In genomic region chr10:95244152-95244551, GRCh38 we compare ENCODE assay signal across 30 cellular contexts. TPM values are rescaled to one million over a fixed set of nuclear protein-coding genes. Genes with fewer than 3 reads are reported as not detected.
"Had no signal": no experiment of that assay in that cellular context is flagged by ENCODE, and none has a peak within 500 bp of the region (broad histone marks: within the 10 kb centered on the region; RNA-seq: fewer than 3 reads in every experiment).

No MANE protein-coding gene starts in this region.

- H3K4me3 Mint-ChIP-seq: activated CD8-positive, alpha-beta T cell treated with anti-CD3 and anti-CD28 coated beads, Interleukin-2, amount 10 ng/mL, durations not matched to agents 7 days and 5 days; activated naive CD4-positive, alpha-beta T cell treated with anti-CD3 and anti-CD28 coated beads, Interleukin-2, amount 50 U/mL, for 24 hours; activated naive CD8-positive, alpha-beta T cell treated with anti-CD3 and anti-CD28 coated beads, Interleukin-2, amount 10 ng/mL, durations not matched to agents 7 days and 5 days; activated T-cell treated with anti-CD3 and anti-CD28 coated beads, Interleukin-2, amount 50 U/mL, for 24 hours had no signal

- H3K36me3 ChIP-seq: breast epithelium had no signal

- H3K36me3 Mint-ChIP-seq: activated naive CD4-positive, alpha-beta T cell treated with anti-CD3 and anti-CD28 coated beads, Interleukin-2, amount 50 U/mL, for 24 hours; activated naive CD8-positive, alpha-beta T cell treated with anti-CD3 and anti-CD28 coated beads, Interleukin-2, amount 10 ng/mL, durations not matched to agents 7 days and 5 days had no signal

- H3K27me3 ChIP-seq: ascending aorta, breast epithelium, Peyer's patch had no signal

- DNase-seq: activated CD4-positive, alpha-beta T cell treated with anti-CD3 and anti-CD28 coated beads for 1 hour; activated CD4-positive, alpha-beta T cell treated with anti-CD3 and anti-CD28 coated beads for 48 hours; activated CD4-positive, alpha-beta T cell treated with anti-CD3 and anti-CD28 coated beads, Interleukin-2, amount 50 U/mL, for 4 hours; activated CD4-positive, CD25-positive, alpha-beta regulatory T cell; activated CD8-positive, alpha-beta T cell treated with anti-CD3 and anti-CD28 coated beads, Interleukin-2, amount 10 ng/mL, durations not matched to agents 7 days and 5 days; activated gamma-delta T cell; activated naive CD4-positive, alpha-beta T cell treated with Interleukin-2 at 50 U/mL for 16 hours; activated naive CD8-positive, alpha-beta T cell treated with anti-CD3 and anti-CD28 coated beads, Interleukin-2, amount 10 ng/mL, durations not matched to agents 7 days and 5 days; activated T-cell treated with anti-CD3 and anti-CD28 coated beads, Interleukin-2, amount 50 U/mL, for 24 hours; amygdala; NCI-H1105; NCI-H1417 treated with DMSO at 0.1 percent for 48 hours; NCI-H1930; NCI-H2081 treated with DMSO at 0.1 percent for 48 hours; NCI-H226; NCI-H446 treated with DMSO at 0.1 percent for 48 hours; NCI-H524 treated with DMSO at 0.1 percent for 48 hours; PC-3; Peyer's patch; Right ventricle myocardium superior; RPMI8226; T1000; WERI-Rb-1 had no signal

- H3K9me3 Mint-ChIP-seq: activated naive CD4-positive, alpha-beta T cell treated with anti-CD3 and anti-CD28 coated beads, Interleukin-2, amount 50 U/mL, for 24 hours; activated naive CD8-positive, alpha-beta T cell treated with anti-CD3 and anti-CD28 coated beads, Interleukin-2, amount 10 ng/mL, durations not matched to agents 7 days and 5 days; activated T-cell treated with anti-CD3 and anti-CD28 coated beads, Interleukin-2, amount 50 U/mL, for 24 hours; activated T-helper 2 cell treated with anti-CD3 and anti-CD28 coated beads, Interferon-gamma antibody, Interleukin-2, Interleukin-4, amounts not matched to agents 10 μg/mL and 5 μg/mL and 100 μg/mL, durations not matched to agents 14 hours and 24 hours and 36 hours had no signal

- H3K27ac ChIP-seq: ascending aorta, breast epithelium, Peyer's patch, WERI-Rb-1 had no signal

- H3K4me1 Mint-ChIP-seq: activated naive CD4-positive, alpha-beta T cell treated with anti-CD3 and anti-CD28 coated beads, Interleukin-2, amount 50 U/mL, for 24 hours; activated naive CD8-positive, alpha-beta T cell treated with anti-CD3 and anti-CD28 coated beads, Interleukin-2, amount 10 ng/mL, durations not matched to agents 7 days and 5 days had no signal

- H3K9me3 ChIP-seq: ascending aorta, breast epithelium, Peyer's patch had no signal

- H3K4me3 ChIP-seq: ascending aorta, breast epithelium, Peyer's patch had no signal

- H3K27me3 Mint-ChIP-seq: activated naive CD8-positive, alpha-beta T cell treated with anti-CD3 and anti-CD28 coated beads, Interleukin-2, amount 10 ng/mL, durations not matched to agents 7 days and 5 days had no signal

- H3K27ac Mint-ChIP-seq: activated CD8-positive, alpha-beta T cell treated with anti-CD3 and anti-CD28 coated beads, Interleukin-2, amount 10 ng/mL, durations not matched to agents 7 days and 5 days; activated naive CD4-positive, alpha-beta T cell treated with anti-CD3 and anti-CD28 coated beads, Interleukin-2, amount 50 U/mL, for 24 hours; activated naive CD8-positive, alpha-beta T cell treated with anti-CD3 and anti-CD28 coated beads, Interleukin-2, amount 10 ng/mL, durations not matched to agents 7 days and 5 days; activated T-cell treated with anti-CD3 and anti-CD28 coated beads, Interleukin-2, amount 50 U/mL, for 24 hours; activated T-helper 2 cell treated with anti-CD3 and anti-CD28 coated beads, Interferon-gamma antibody, Interleukin-2, Interleukin-4, amounts not matched to agents 10 μg/mL and 5 μg/mL and 100 μg/mL, durations not matched to agents 14 hours and 24 hours and 36 hours had no signal

- ATAC-seq: activated CD8-positive, alpha-beta T cell treated with anti-CD3 and anti-CD28 coated beads, Interleukin-2, amount 10 ng/mL, durations not matched to agents 7 days and 5 days; PC-3 had no signal

RNA-seq across cellular contexts. Expression of gene ACSM6, which starts 50.1 kb away (rescaled TPM):
- total RNA-seq: activated CD8-positive, alpha-beta T cell treated with anti-CD3 and anti-CD28 coated beads, Interleukin-2, amount 10 ng/mL, durations not matched to agents 7 days and 5 days; activated naive CD8-positive, alpha-beta T cell treated with anti-CD3 and anti-CD28 coated beads, Interleukin-2, amount 10 ng/mL, durations not matched to agents 7 days and 5 days; activated T-helper 2 cell treated with anti-CD3 and anti-CD28 coated beads, Interferon-gamma antibody, Interleukin-2, Interleukin-4, amounts not matched to agents 10 μg/mL and 5 μg/mL and 100 μg/mL, durations not matched to agents 14 hours and 24 hours and 36 hours; ascending aorta; M059J; PC-3; Peyer's patch; Right ventricle myocardium superior; T-helper 1 cell treated with Interleukin-12 subunit alpha and Interleukin-12 subunit beta and Interleukin-4 antibody, amounts not matched to agents 30 ng/mL and 1 ng/mL, for 36 hours; T-helper 2 cell treated with Interferon-gamma antibody and Interleukin-4, amounts not matched to agents 100 ng/mL and 5 ng/mL, for 36 hours had no signal
